8 cellular contexts compared by ENCODE assay signal in genomic region chr7:113086928-113087277, GRCh38. TPM values are rescaled to one million over a fixed set of nuclear protein-coding genes. Genes with fewer than 3 reads are reported as not detected.
DNase-seq lines count a peak whose midpoint lies in the region; ATAC-seq and TF ChIP-seq lines count a peak whose summit lies in the region.

No MANE protein-coding gene starts in this region.

- no peaks in the 10 kb centered on the region for H3K36me3 Mint-ChIP-seq in endodermal cell (ENCODE audit: low read depth)
- H3K36me3 Mint-ChIP-seq in neural crest cell (ENCODE audit: low read depth): no peaks in the 10 kb centered on the region

- H4K20me1 ChIP-seq in PC-9 (ENCODE audit: insufficient read depth): no peaks in the 10 kb centered on the region

- H3K27ac Mint-ChIP-seq in endodermal cell: no peak overlapping the region
- no peak overlapping the region for H3K27ac Mint-ChIP-seq in neural crest cell (ENCODE audit: unreplicated experiment)

- H3K4me1 Mint-ChIP-seq in endodermal cell (peaks cover 1% of the 10 kb centered on the region), neural crest cell (peaks cover 29% of the 10 kb centered on the region)

- POLR2A ChIA-PET in AG04450 (lab: Yijun Ruan, JAX) (interaction anchor here (0.7 to 0.8 kb wide), 3 partner anchors 147 to 624 kb away, joined by 3 to 8 read pairs (median 4); a partner anchor contains a TSS), PC-9 (lab: Charles Lee; ENCODE audit: unreplicated experiment) (interaction anchor here (0.6 kb wide), 2 partner anchors 14 to 22 kb away, joined by 8 to 11 read pairs; no protein-coding TSS in a partner anchor)

- H3K27me3 Mint-ChIP-seq in endodermal cell (ENCODE audit: insufficient read depth) (peaks cover 52% of the 10 kb centered on the region), neural crest cell (ENCODE audit: low read depth) (no peaks in the 10 kb centered on the region)

- H2AFZ ChIP-seq in PC-9: peak overlapping the region; percentile 91

- BruUV-seq in PC-9 (replicated peaks; lab: Mats Ljungman, UMichigan): no TSS peak

- CTCF ChIA-PET in AG04450 (lab: Charles Lee) (interaction anchor here (0.6 to 1.7 kb wide), 7 partner anchors 8 to 537 kb away, joined by 3 to 7 read pairs (median 5); no protein-coding TSS in a partner anchor), PC-9 (lab: Charles Lee) (interaction anchor here (0.7 to 0.9 kb wide), 2 partner anchors 73 to 78 kb away, joined by 4 to 6 read pairs; no protein-coding TSS in a partner anchor)

- peak overlapping the region; percentile 71 for H3K4me3 ChIP-seq in AG04450 (ENCODE audit: low read depth, low read length)
- peak overlapping the region; percentile 65 for H3K4me3 ChIP-seq in PC-9
- H3K4me3 ChIP-seq in endodermal cell (ENCODE audit: low read length): peak overlapping the region; percentile 81

- no peaks in the 10 kb centered on the region; the same call in 1 of the 2 replicates for H3K4me1 ChIP-seq in PC-9 (replicated peaks; ENCODE audit: insufficient read depth)
- H3K4me1 ChIP-seq in endodermal cell (ENCODE audit: control insufficient read depth, insufficient read depth, low read length): no peaks in the 10 kb centered on the region

- H3K36me3 ChIP-seq in PC-9 (ENCODE audit: low read depth): no peaks in the 10 kb centered on the region
- H3K36me3 ChIP-seq in endodermal cell (ENCODE audit: control insufficient read depth, insufficient read depth, low read length): no peaks in the 10 kb centered on the region

- intact Hi-C loops in PC-9 (cut with micrococcal nuclease; ENCODE audit: unreplicated experiment): no loop called here

- H3F3A ChIP-seq in PC-9 (ENCODE audit: insufficient read depth, low read depth): no peaks in the 10 kb centered on the region

- H3K4me3 Mint-ChIP-seq in endodermal cell: peak overlapping the region; percentile 63
- peak overlapping the region; percentile 89 for H3K4me3 Mint-ChIP-seq in neural crest cell

- DNase-seq in AG04450 (ENCODE audit: low read depth, low spot score) (no peak), PC-9 (no peak), endodermal cell (no peak), neural crest cell (ENCODE audit: low read depth, low spot score) (no peak), NCI-H187 (lab: John Stamatoyannopoulos, UW) (no peak), A172 (ENCODE audit: low spot score) (no peak)

- H3K4me2 ChIP-seq in PC-9: peak overlapping the region; percentile 93

- H3K27ac ChIP-seq in AG04450 (ENCODE audit: low read depth, low read length) (peak overlapping the region; percentile 97), PC-9 (no peak overlapping the region), endodermal cell (ENCODE audit: low read depth, low read length) (no peak overlapping the region)

- H3K9me3 ChIP-seq in AG04450 (ENCODE audit: control insufficient read depth, insufficient read depth, low read length): no peaks in the 10 kb centered on the region
- no peaks in the 10 kb centered on the region for H3K9me3 ChIP-seq in PC-9 (ENCODE audit: insufficient read depth, low read depth)
- no peaks in the 10 kb centered on the region for H3K9me3 ChIP-seq in endodermal cell (ENCODE audit: control insufficient read depth, low read length)

- H3K9ac ChIP-seq in endodermal cell (ENCODE audit: extremely low read depth, low read length, poor library complexity, severe bottlenecking): no peak overlapping the region

- TF ChIP-seq CTCF in AG04450 (IDR thresholded peaks at IDR 0.05; ENCODE audit: low read depth, low read length) (no peak), PC-9 (conservative IDR thresholded peaks at IDR 0.05) (no peak), endodermal cell (conservative IDR thresholded peaks at IDR 0.05) (no peak), neural crest cell (conservative IDR thresholded peaks at IDR 0.05) (no peak)

- H3K9me3 Mint-ChIP-seq in endodermal cell: no peaks in the 10 kb centered on the region
- H3K9me3 Mint-ChIP-seq in neural crest cell: no peaks in the 10 kb centered on the region

- no peaks in the 10 kb centered on the region for H3K9me2 ChIP-seq in PC-9 (ENCODE audit: insufficient read depth)

- no peaks in the 10 kb centered on the region for H3K79me2 ChIP-seq in PC-9 (ENCODE audit: low read depth)

- 67% methylated on average over 1 of the region's 3 CpGs; no CpG with 5 or more reads in 1 of the 2 experiments for WGBS in endodermal cell (ENCODE audit: insufficient coverage in 1 of 2, insufficient read length in 1 of 2), 2 experiments

- H3K27me3 ChIP-seq in AG04450 (ENCODE audit: control insufficient read depth, insufficient read depth, low read length): no peaks in the 10 kb centered on the region
- peaks cover 7% of the 10 kb centered on the region; the same call in 1 of the 2 replicates for H3K27me3 ChIP-seq in PC-9 (ENCODE audit: insufficient read depth, low read depth)
- peaks cover 29% of the 10 kb centered on the region for H3K27me3 ChIP-seq in endodermal cell (ENCODE audit: control insufficient read depth, insufficient read depth, low read length, poor library complexity, severe bottlenecking)

- no peak for ATAC-seq in HG02759 (IDR thresholded peaks at IDR 0.05; ENCODE audit: unreplicated experiment)
- ATAC-seq in activated CD4-positive, CD25-positive, alpha-beta regulatory T cell treated with anti-CD3 and anti-CD28 coated beads, Interleukin-2, amount 50 U/mL, for 24 hours: no peak

RNA-seq across cellular contexts. Expression of gene GPR85, which starts 0.3 kb away (rescaled TPM):
- 5.0 and 6.6 TPM in 2 replicates for polyA plus RNA-seq in AG04450 (2011; rRNA removed)
- polyA minus RNA-seq in AG04450 (2011; rRNA and poly(A)+ RNA removed): 3.9 and 4.4 TPM in 2 replicates
- 0.30 and 0.65 TPM in 2 replicates for total RNA-seq in PC-9 (2021)
- total RNA-seq in endodermal cell: under 1 TPM in 1 of 2 donors, not detected in 1; 0.13 TPM
- 2.1 TPM for polyA plus RNA-seq in endodermal cell (2013, experiment 1 of 2)
- polyA plus RNA-seq in endodermal cell (2013, experiment 2 of 2): 3.9 TPM
- total RNA-seq in neural crest cell: 1.6 and 2.5 TPM in 2 replicates
- 2.4 and 7.0 TPM in 2 replicates for total RNA-seq in A172 (2014; rRNA removed; shearing (Covaris generic))

RNA-seq across cellular contexts. Expression of gene SMIM30, which starts 31.5 kb away (rescaled TPM):
- 65.2 and 82.8 TPM in 2 replicates for polyA plus RNA-seq in AG04450 (2011; rRNA removed)
- polyA minus RNA-seq in AG04450 (2011; rRNA and poly(A)+ RNA removed): 8.7 and 15.9 TPM in 2 replicates
- total RNA-seq in PC-9 (2021): 32.1 and 46.8 TPM in 2 replicates
- total RNA-seq in endodermal cell: 10 to 100 TPM; 36.2 to 45.8 TPM
- 53.4 TPM for polyA plus RNA-seq in endodermal cell (2013, experiment 1 of 2)
- polyA plus RNA-seq in endodermal cell (2013, experiment 2 of 2): 48.9 TPM
- total RNA-seq in neural crest cell: 38.7 and 39.8 TPM in 2 replicates
- 123 and 150 TPM in 2 replicates for total RNA-seq in A172 (2014; rRNA removed; shearing (Covaris generic))
